9 cellular contexts compared by ENCODE assay signal in genomic region chr9:120891255-120891954, GRCh38. TPM values are rescaled to one million over a fixed set of nuclear protein-coding genes. Genes with fewer than 3 reads are reported as not detected.
DNase-seq lines count a peak whose midpoint lies in the region; ATAC-seq and TF ChIP-seq lines count a peak whose summit lies in the region.
"Had no signal": no experiment of that assay in that cellular context is flagged by ENCODE, and none has a peak within 500 bp of the region (broad histone marks: within the 10 kb centered on the region; RNA-seq: fewer than 3 reads in every experiment).

No MANE protein-coding gene starts in this region.

- intact Hi-C loops in spleen (cut with DNase I; ENCODE audit: low total_unique reads), result no loop called here

- peaks cover 3% of the 10 kb centered on the region for H3K36me3 Mint-ChIP-seq in activated naive CD8-positive, alpha-beta T cell

- H3K4me3 Mint-ChIP-seq in activated naive CD8-positive, alpha-beta T cell, result peak overlapping the region; percentile 82

- H3K4me1 ChIP-seq in spleen, result peaks cover 24 to 57% (median 32%) of the 10 kb centered on the region in 6 donors

- H3K36me3 ChIP-seq in spleen, result no peaks in the 10 kb centered on the region

- no peak for ATAC-seq in GM21576 (IDR thresholded peaks at IDR 0.05; ENCODE audit: unreplicated experiment)

- peak overlapping the region; percentile 98 for H3K27ac Mint-ChIP-seq in activated naive CD8-positive, alpha-beta T cell

- no peaks in the 10 kb centered on the region for H3K27me3 ChIP-seq in spleen (replicated peaks in 1 of 7)

- H3K27ac ChIP-seq in spleen, result peak overlapping the region; percentile 35 to 81 (median 69)

- DNase-seq in Daoy (ENCODE audit: low read depth) (peak; percentile 29), T-helper 2 cell (peak in 3 of 5 experiments; percentile 38 to 89 (median 46)), spleen (no peak), SKM-1 treated with dmso at 0.1 percent for 144 hours (lab: John Stamatoyannopoulos, UW; ENCODE audit: unreplicated experiment) (no peak), middle frontal gyrus (ENCODE audit: extremely low spot score, low spot score) (no peak), RKO (ENCODE audit: low spot score) (no peak)
- DNase-seq: Calu3 had no signal

- TF ChIP-seq CTCF in spleen (IDR thresholded peaks at IDR 0.05 in 8 of 11, conservative IDR thresholded peaks at IDR 0.05 in 3 of 11), result no peak

- no peaks in the 10 kb centered on the region for H3K9me3 ChIP-seq in spleen

- H3K4me1 Mint-ChIP-seq in activated naive CD8-positive, alpha-beta T cell (ENCODE audit: low read depth), result peaks cover 75% of the 10 kb centered on the region

- no peaks in the 10 kb centered on the region for H3K27me3 Mint-ChIP-seq in activated naive CD8-positive, alpha-beta T cell

- H3K9me3 Mint-ChIP-seq in activated naive CD8-positive, alpha-beta T cell (ENCODE audit: low read depth), result no peaks in the 10 kb centered on the region

- no peak for TF ChIP-seq POLR2A in spleen (IDR thresholded peaks at IDR 0.05)

- WGBS in spleen, 5 donors, result 71 to 81% (median 81%) methylated on average over 11 of the region's 11 CpGs

- H3K4me3 ChIP-seq in spleen, result no peak overlapping the region

RNA-seq across cellular contexts. Expression of gene PHF19, which starts 14.4 kb away (rescaled TPM):
- total RNA-seq in Daoy (2014; rRNA removed; shearing (Covaris generic)), result 101 and 108 TPM in 2 replicates
- 10 to 100 TPM; 33.4 to 53.0 (median 40.5) TPM for total RNA-seq in spleen
- 10 to 100 TPM; 12.6 to 29.4 (median 27.7) TPM for polyA plus RNA-seq in spleen

RNA-seq across cellular contexts. Expression of gene TRAF1, which starts 35.2 kb away (rescaled TPM):
- total RNA-seq in Daoy (2014; rRNA removed; shearing (Covaris generic)), result 8.1 and 11.6 TPM in 2 replicates
- total RNA-seq in spleen, result 10 to 100 TPM; 11.9 to 29.2 (median 22.4) TPM
- polyA plus RNA-seq in spleen, result 10 to 100 TPM in 2 of 3 donors, 1 to 10 TPM in 1; 8.6 to 13.0 (median 10.2) TPM

RNA-seq across cellular contexts. Expression of gene PSMD5, which starts 48.7 kb away (rescaled TPM):
- total RNA-seq in Daoy (2014; rRNA removed; shearing (Covaris generic)), result 38.0 and 40.7 TPM in 2 replicates
- 10 to 100 TPM; 26.1 to 41.4 (median 34.8) TPM for total RNA-seq in spleen
- 10 to 100 TPM in 2 of 3 donors, 1 to 10 TPM in 1; 8.9 to 14.0 (median 11.3) TPM for polyA plus RNA-seq in spleen

Comparison
In these comparisons a context has a peak if more than half of its experiments do, and no peak if none do; other contexts are left out.
1. DNase-seq: peak in Daoy (single experiment) and T-helper 2 cell (3 of 5); none in spleen (single experiment), SKM-1 treated with dmso at 0.1 percent for 144 hours (single experiment), middle frontal gyrus (single experiment) and RKO (single experiment).